ENCODE assay signal across 8 cellular contexts in genomic region chr4:971670-972500, GRCh38. TPM values are rescaled to one million over a fixed set of nuclear protein-coding genes. Genes with fewer than 3 reads are reported as not detected.
DNase-seq lines count a peak whose midpoint lies in the region; ATAC-seq and TF ChIP-seq lines count a peak whose summit lies in the region.

No MANE protein-coding gene starts in this region.

- peaks cover 4% of the 10 kb centered on the region for H3K36me3 ChIP-seq in BJ (ENCODE audit: control insufficient read depth, insufficient read depth, low read length)
- no peaks in the 10 kb centered on the region for H3K36me3 ChIP-seq in Karpas-422 (ENCODE audit: insufficient read depth, low read length)

- peaks cover 22% of the 10 kb centered on the region for H3K27me3 Mint-ChIP-seq in nephron (ENCODE audit: low read depth)

- TF ChIP-seq CTCF in BJ (IDR thresholded peaks at IDR 0.05; ENCODE audit: insufficient read depth, low read depth, low read length) (no peak), coronary artery (IDR thresholded peaks at IDR 0.05) (no peak), nephron (IDR thresholded peaks at IDR 0.05; ENCODE audit: unreplicated experiment in 3 of 3) (no peak)

- peak overlapping the region in 2 of 3 experiments; percentile 54 to 59 for H3K4me3 Mint-ChIP-seq in nephron

- peak overlapping the region; percentile 97 for H3K4me2 ChIP-seq in Karpas-422 (ENCODE audit: low read depth, low read length, poor library complexity, severe bottlenecking)

- H3K27ac ChIP-seq in Karpas-422 (ENCODE audit: low read length) (no peak overlapping the region), coronary artery (no peak overlapping the region)

- peaks cover 12% of the 10 kb centered on the region; the same call in 1 of the 2 replicates for H4K20me1 ChIP-seq in Karpas-422 (ENCODE audit: insufficient read depth, low read depth, low read length)

- no peaks in the 10 kb centered on the region for H3K9me2 ChIP-seq in Karpas-422 (replicated peaks; ENCODE audit: insufficient read depth, low read length)

- no peak for ATAC-seq in GM21717 (IDR thresholded peaks at IDR 0.05; ENCODE audit: unreplicated experiment)

- no peaks in the 10 kb centered on the region for H3K4me1 Mint-ChIP-seq in nephron

- peaks cover 3% of the 10 kb centered on the region for H3K9me3 Mint-ChIP-seq in nephron

- no peak overlapping the region for H3K27ac Mint-ChIP-seq in nephron

- POLR2A ChIA-PET in BJ (lab: Charles Lee) = no interaction called here

- peak overlapping the region; percentile 80 for H3K9ac ChIP-seq in Karpas-422 (ENCODE audit: low read length)

- H3K27me3 ChIP-seq in BJ (ENCODE audit: control insufficient read depth, insufficient read depth, low read length) (no peaks in the 10 kb centered on the region), Karpas-422 (ENCODE audit: low read length) (no peaks in the 10 kb centered on the region)

- H3K4me1 ChIP-seq in Karpas-422 (ENCODE audit: low read length) = peaks cover 10% of the 10 kb centered on the region

- no peaks in the 10 kb centered on the region for H3K36me3 Mint-ChIP-seq in nephron (ENCODE audit: low read depth)

- no peaks in the 10 kb centered on the region for H3K9me3 ChIP-seq in Karpas-422 (ENCODE audit: low read length)

- DNase-seq in BJ (ENCODE audit: low read depth) (no peak), Karpas-422 (no peak), coronary artery (ENCODE audit: low spot score) (no peak), A172 (ENCODE audit: low spot score) (no peak), cerebellum (ENCODE audit: low spot score) (no peak)
- DNase-seq in stimulated activated naive CD4-positive, alpha-beta T cell treated with Interleukin-2 at 50 U/mL for 16 hours (lab: John Stamatoyannopoulos, UW) = no peak

- peak overlapping the region; percentile 63 for H3K4me3 ChIP-seq in BJ (ENCODE audit: low read depth, low read length)
- H3K4me3 ChIP-seq in Karpas-422 (ENCODE audit: low read length) = peak overlapping the region; percentile 96
- peak overlapping the region; percentile 94 for H3K4me3 ChIP-seq in coronary artery

- no peaks in the 10 kb centered on the region for H3K79me2 ChIP-seq in Karpas-422 (ENCODE audit: low read length)

- no peak overlapping the region for H2AFZ ChIP-seq in Karpas-422 (ENCODE audit: low read length)

- CTCF ChIA-PET in BJ (lab: Yijun Ruan, JAX) = no interaction called here

RNA-seq across cellular contexts. Expression of gene DGKQ, which starts 1.5 kb away (rescaled TPM):
- polyA plus RNA-seq in BJ (2011; rRNA removed) = 3.7 and 6.5 TPM in 2 replicates
- 3.8 and 4.3 TPM in 2 replicates for polyA minus RNA-seq in BJ (2011; rRNA and poly(A)+ RNA removed)
- 5.8 and 21.1 TPM in 2 replicates for total RNA-seq in Karpas-422 (2014; rRNA removed; shearing (Covaris generic); ENCODE audit: low replicate concordance)
- total RNA-seq in A172 (2014; rRNA removed; shearing (Covaris generic)) = 17.4 and 25.0 TPM in 2 replicates
- 7.3 TPM for total RNA-seq in cerebellum

RNA-seq across cellular contexts. Expression of gene IDUA, which starts 15.0 kb away (rescaled TPM):
- 7.5 and 13.2 TPM in 2 replicates for polyA plus RNA-seq in BJ (2011; rRNA removed)
- polyA minus RNA-seq in BJ (2011; rRNA and poly(A)+ RNA removed) = 3.5 and 5.6 TPM in 2 replicates
- total RNA-seq in Karpas-422 (2014; rRNA removed; shearing (Covaris generic); ENCODE audit: low replicate concordance) = 17.3 and 20.8 TPM in 2 replicates
- 14.1 and 16.1 TPM in 2 replicates for total RNA-seq in A172 (2014; rRNA removed; shearing (Covaris generic))
- 16.7 TPM for total RNA-seq in cerebellum

RNA-seq across cellular contexts. Expression of gene SLC26A1, which starts 21.3 kb away (rescaled TPM):
- polyA plus RNA-seq in BJ (2011; rRNA removed) = 0.09 TPM in 1 of 2 replicates, not detected in the other
- polyA minus RNA-seq in BJ (2011; rRNA and poly(A)+ RNA removed) = 0.24 TPM in 1 of 2 replicates, not detected in the other
- not detected in 2 replicates for total RNA-seq in Karpas-422 (2014; rRNA removed; shearing (Covaris generic); ENCODE audit: low replicate concordance)
- 0.41 TPM in 1 of 2 replicates, not detected in the other for total RNA-seq in A172 (2014; rRNA removed; shearing (Covaris generic))
- 3.0 TPM for total RNA-seq in cerebellum

RNA-seq across cellular contexts. Expression of gene FGFRL1, which starts 39.5 kb away (rescaled TPM):
- 9.1 and 21.2 TPM in 2 replicates for polyA plus RNA-seq in BJ (2011; rRNA removed)
- 56.3 and 82.1 TPM in 2 replicates for polyA minus RNA-seq in BJ (2011; rRNA and poly(A)+ RNA removed)
- 0.76 TPM in 1 of 2 replicates, not detected in the other for total RNA-seq in Karpas-422 (2014; rRNA removed; shearing (Covaris generic); ENCODE audit: low replicate concordance)
- total RNA-seq in A172 (2014; rRNA removed; shearing (Covaris generic)) = 85.0 and 102 TPM in 2 replicates
- total RNA-seq in cerebellum = 5.3 TPM

RNA-seq across cellular contexts. Expression of gene TMEM175, which starts 39.6 kb away (rescaled TPM):
- polyA plus RNA-seq in BJ (2011; rRNA removed) = 44.7 and 77.8 TPM in 2 replicates
- 27.8 and 31.3 TPM in 2 replicates for polyA minus RNA-seq in BJ (2011; rRNA and poly(A)+ RNA removed)
- 15.1 and 28.1 TPM in 2 replicates for total RNA-seq in Karpas-422 (2014; rRNA removed; shearing (Covaris generic); ENCODE audit: low replicate concordance)
- total RNA-seq in A172 (2014; rRNA removed; shearing (Covaris generic)) = 26.2 and 27.5 TPM in 2 replicates
- 23.3 TPM for total RNA-seq in cerebellum
